Comparison of ENCODE assay signal across 8 cellular contexts in genomic region chr1:39771022-39771532, GRCh38. TPM values are rescaled to one million over a fixed set of nuclear protein-coding genes. Genes with fewer than 3 reads are reported as not detected.
DNase-seq lines count a peak whose midpoint lies in the region; ATAC-seq, FAIRE-seq and TF ChIP-seq lines count a peak whose summit lies in the region.
"Not testable (repeated sequence)": the region's sequence is repeated elsewhere in the genome, so short reads cannot be mapped to it uniquely, and the experiment has no call there.

OXCT2 (minus strand) TSS chr1:39771348; CDS start chr1:39771255, 93 bp downstream.

- not testable (repeated sequence) for H3K4me2 ChIP-seq in PC-3 (ENCODE audit: low read length)
- H3K4me2 ChIP-seq in HepG2 (ENCODE audit: low read depth, low read length): peak within 1 kb of the TSS; percentile 51; the same call in 1 of the 2 replicates

- in situ Hi-C loops in HepG2 (cut with HindIII; ENCODE audit: extremely low pct_ligation_motif_present, low pct_unique_long_range_greater_than_20kb): not testable (repeated sequence)

- POLR2A ChIA-PET in PC-3 (lab: Charles Lee; ENCODE audit: unreplicated experiment); HepG2 (lab: Yijun Ruan, JAX): not testable (repeated sequence)

- DNase-seq in GM12865 (ENCODE audit: low read depth); PC-3; central memory CD8-positive, alpha-beta T cell (ENCODE audit: low spot score in 2 of 2); HepG2 (ENCODE audit: low spot score); upper lobe of right lung: not testable (repeated sequence)
- DNase-seq in activated T-cell treated with anti-CD3 and anti-CD28 coated beads, Interleukin-2, amount 50 U/mL, for 24 hours: peak; percentile 39
- peak; percentile 62 for DNase-seq in posterior vena cava (ENCODE audit: low spot score)

- H3K36me3 ChIP-seq in PC-3 (ENCODE audit: low read depth, low read length); gastroesophageal sphincter; HepG2 (replicated peaks in 1 of 2; ENCODE audit: control insufficient read depth in 1 of 2, insufficient read depth in 2 of 2, low read length in 2 of 2); upper lobe of right lung: not testable (repeated sequence)

- not testable (repeated sequence) for H3K9me2 ChIP-seq in PC-3 (replicated peaks; ENCODE audit: low read length)

- H3K27me3 Mint-ChIP-seq in activated T-cell treated with anti-CD3 and anti-CD28 coated beads, Interleukin-2, amount 50 U/mL, for 24 hours; central memory CD8-positive, alpha-beta T cell: not testable (repeated sequence)

- ATAC-seq in PC-3: peak; percentile 42
- ATAC-seq in central memory CD8-positive, alpha-beta T cell (replicated peaks; ENCODE audit: extremely low read depth, poor library complexity, severe bottlenecking): peak; percentile 31
- ATAC-seq in gastroesophageal sphincter: peak; percentile 26
- not testable (repeated sequence) for ATAC-seq in HepG2
- ATAC-seq in upper lobe of right lung: peak; percentile 12

- TF ChIP-seq CTCF in GM12865 (IDR thresholded peaks at IDR 0.05; ENCODE audit: insufficient read depth, low read depth, low read length, missing control alignments); PC-3 (conservative IDR thresholded peaks at IDR 0.05; ENCODE audit: low read depth, low read length); gastroesophageal sphincter (IDR thresholded peaks at IDR 0.05); HepG2 (CRISPR knock-in tag; IDR thresholded peaks at IDR 0.05); upper lobe of right lung (IDR thresholded peaks at IDR 0.05): not testable (repeated sequence)

- TF ChIP-seq EP300 in gastroesophageal sphincter (IDR thresholded peaks at IDR 0.05); HepG2 (IDR thresholded peaks at IDR 0.05; ENCODE audit: low read depth in 2 of 2, low read length in 2 of 2); HepG2 (CRISPR knock-in tag; IDR thresholded peaks at IDR 0.05; ENCODE audit: borderline replicate concordance): not testable (repeated sequence)

- H3K36me3 Mint-ChIP-seq in activated T-cell treated with anti-CD3 and anti-CD28 coated beads, Interleukin-2, amount 50 U/mL, for 24 hours (ENCODE audit: low read depth); central memory CD8-positive, alpha-beta T cell (ENCODE audit: insufficient read depth): not testable (repeated sequence)

- not testable (repeated sequence) for H3K9me3 Mint-ChIP-seq in activated T-cell treated with anti-CD3 and anti-CD28 coated beads, Interleukin-2, amount 50 U/mL, for 24 hours; central memory CD8-positive, alpha-beta T cell

- CTCF ChIA-PET in PC-3 (lab: Charles Lee); HepG2 (lab: Yijun Ruan, JAX; ENCODE audit: low intra/inter-chr PET ratio, low total read pairs): not testable (repeated sequence)

- H3K27me3 ChIP-seq in PC-3 (ENCODE audit: low read length); gastroesophageal sphincter; HepG2 (ENCODE audit: control insufficient read depth in 1 of 2, insufficient read depth in 2 of 2, low read length in 2 of 2); upper lobe of right lung: not testable (repeated sequence)

- not testable (repeated sequence) for H3K27ac Mint-ChIP-seq in activated T-cell treated with anti-CD3 and anti-CD28 coated beads, Interleukin-2, amount 50 U/mL, for 24 hours; central memory CD8-positive, alpha-beta T cell (ENCODE audit: low read depth)

- not testable (repeated sequence) for H3K4me1 Mint-ChIP-seq in activated T-cell treated with anti-CD3 and anti-CD28 coated beads, Interleukin-2, amount 50 U/mL, for 24 hours (ENCODE audit: low read depth); central memory CD8-positive, alpha-beta T cell

- H3K9ac ChIP-seq in PC-3 (ENCODE audit: low read length); HepG2 (ENCODE audit: insufficient read depth, low read depth, low read length): not testable (repeated sequence)

- not testable (repeated sequence) for H4K20me1 ChIP-seq in PC-3 (ENCODE audit: low read length); HepG2 (ENCODE audit: insufficient read depth, low read length)

- not testable (repeated sequence) for H3K27ac ChIP-seq in PC-3 (ENCODE audit: low read length); gastroesophageal sphincter; HepG2 (ENCODE audit: extremely low read length, insufficient read depth, low read length); upper lobe of right lung

- H3K4me1 ChIP-seq in PC-3 (ENCODE audit: insufficient read depth, low read length); gastroesophageal sphincter; upper lobe of right lung: not testable (repeated sequence)
- peaks cover 16% of the 10 kb centered on the region; the same call in 1 of the 2 replicates for H3K4me1 ChIP-seq in HepG2 (ENCODE audit: insufficient read depth, low read length)

- WGBS in gastroesophageal sphincter (ENCODE audit: low coverage in 1 of 2), 2 donors: no CpG with 5 or more reads among the region's 57 CpGs
- WGBS in HepG2 (ENCODE audit: low lambda C conversion rate): no CpG with 5 or more reads among the region's 57 CpGs

- not testable (repeated sequence) for H3F3A ChIP-seq in PC-3 (ENCODE audit: low read length, unreplicated experiment)

- BruUV-seq in PC-3 (replicated peaks; lab: Mats Ljungman, UMichigan); HepG2 (replicated peaks; lab: Mats Ljungman, UMichigan): not testable (repeated sequence)

- H3K4me3 ChIP-seq in GM12865 (ENCODE audit: low read depth, low read length): peak within 1 kb of the TSS; percentile 44
- not testable (repeated sequence) for H3K4me3 ChIP-seq in PC-3 (ENCODE audit: low read length); upper lobe of right lung
- H3K4me3 ChIP-seq in gastroesophageal sphincter: peak within 1 kb of the TSS in 1 of 2 donors; percentile 29
- peak within 1 kb of the TSS in 1 of 3 experiments; percentile 26; a peak in 1 of 6 replicates for H3K4me3 ChIP-seq in HepG2 (replicated peaks in 1 of 3; ENCODE audit: insufficient read depth in 1 of 3, low read depth in 2 of 3, low read length in 3 of 3)

- intact Hi-C loops in PC-3 (cut with micrococcal nuclease); HepG2 (cut with micrococcal nuclease; ENCODE audit: unreplicated experiment); posterior vena cava (cut with DNase I); upper lobe of right lung (cut with DNase I): not testable (repeated sequence)

- not testable (repeated sequence) for H3K9me3 ChIP-seq in PC-3 (ENCODE audit: low read length); gastroesophageal sphincter; HepG2 (ENCODE audit: low read length); upper lobe of right lung

- TF ChIP-seq RAD21 in HepG2 (CRISPR knock-in tag; IDR thresholded peaks at IDR 0.05): not testable (repeated sequence)

- peak within 1 kb of the TSS; percentile 48 for H3K4me3 Mint-ChIP-seq in activated T-cell treated with anti-CD3 and anti-CD28 coated beads, Interleukin-2, amount 50 U/mL, for 24 hours
- H3K4me3 Mint-ChIP-seq in central memory CD8-positive, alpha-beta T cell: not testable (repeated sequence)

- not testable (repeated sequence) for H3K79me2 ChIP-seq in PC-3 (ENCODE audit: low read length); HepG2 (ENCODE audit: insufficient read depth, low read length)

- H2AFZ ChIP-seq in PC-3 (ENCODE audit: low read length); HepG2 (ENCODE audit: low read length): not testable (repeated sequence)

- TF ChIP-seq POLR2A in gastroesophageal sphincter (IDR thresholded peaks at IDR 0.05); HepG2 (IDR thresholded peaks at IDR 0.05; ENCODE audit: insufficient read depth in 1 of 2, low read depth in 2 of 2, low read length in 2 of 2): not testable (repeated sequence)

- FAIRE-seq in HepG2 (lab: Jason Lieb, UNC): not testable (repeated sequence)

RNA-seq across cellular contexts. Expression of gene OXCT2, which starts in this region (rescaled TPM):
- total RNA-seq in PC-3 (2014; rRNA removed) (0.98 and 3.9 TPM in 2 replicates), gastroesophageal sphincter (1 to 10 TPM in 3 of 4 donors, under 1 TPM in 1; 0.49 to 2.6 (median 1.6) TPM), HepG2 (2016; rRNA removed; fragmentation: Illumina TruSeq; extraction: Trizol) (0.33 TPM in 1 of 2 replicates, not detected in the other), posterior vena cava (1 to 10 TPM; 1.2 to 2.0 TPM), upper lobe of right lung (0.43 TPM)
- not detected in 2 replicates for total RNA-seq in HepG2 (2016; cell fraction: cytosol; rRNA removed; fragmentation: Illumina TruSeq; extraction: Trizol; ENCODE audit: low read depth)
- 0.43 TPM in 1 of 2 replicates, not detected in the other for total RNA-seq in HepG2 (2016; cell fraction: insoluble cytoplasmic fraction; rRNA removed; fragmentation: Illumina TruSeq; extraction: Trizol)
- 0.12 and 0.17 TPM in 2 replicates for total RNA-seq in HepG2 (2016; cell fraction: membrane; rRNA removed; fragmentation: Illumina TruSeq; extraction: Trizol)
- 0.22 and 0.34 TPM in 2 replicates for total RNA-seq in HepG2 (2016; cell fraction: nucleus; rRNA removed; fragmentation: Illumina TruSeq; extraction: Trizol)
- 0.21 and 0.26 TPM in 2 replicates for polyA plus RNA-seq in HepG2 (2011; rRNA removed)
- polyA plus RNA-seq in HepG2 (2011; cell fraction: cytosol; rRNA removed): 0.18 and 0.31 TPM in 2 replicates
- 1.2 and 1.7 TPM in 2 replicates for polyA plus RNA-seq in HepG2 (2011; cell fraction: nucleus; rRNA removed)
- polyA plus RNA-seq in HepG2 (2012): 0.25 TPM in 2 replicates
- polyA plus RNA-seq in HepG2 (2016; cell fraction: cytosol; fragmentation: Illumina TruSeq; extraction: Trizol; ENCODE audit: low read depth): not detected in 2 replicates
- 0.29 TPM in 1 of 2 replicates, not detected in the other for polyA plus RNA-seq in HepG2 (2016; cell fraction: insoluble cytoplasmic fraction; fragmentation: Illumina TruSeq; extraction: Trizol; ENCODE audit: low read depth)
- not detected in 2 replicates for polyA plus RNA-seq in HepG2 (2016; cell fraction: membrane; fragmentation: Illumina TruSeq; extraction: Trizol; ENCODE audit: low read depth)
- 0.93 and 1.2 TPM in 2 replicates for polyA plus RNA-seq in HepG2 (2016; cell fraction: nucleus; fragmentation: Illumina TruSeq; extraction: Trizol; ENCODE audit: insufficient read depth, low read depth)
- polyA minus RNA-seq in HepG2 (2011; rRNA and poly(A)+ RNA removed; ENCODE audit: low replicate concordance): 0.22 and 1.3 TPM in 2 replicates
- 0.30 TPM in 1 of 2 replicates, not detected in the other for polyA minus RNA-seq in HepG2 (2011; cell fraction: cytosol; rRNA and poly(A)+ RNA removed)
- polyA minus RNA-seq in HepG2 (2011; cell fraction: nucleus; rRNA and poly(A)+ RNA removed): 0.64 and 0.99 TPM in 2 replicates

Comparison
In these comparisons a context has a peak if more than half of its experiments do, and no peak if none do; other contexts are left out.
1. Peak in ATAC-seq in upper lobe of right lung; RNA of the gene not detected or under 1 TPM.